ENCODE assay signal across 22 cellular contexts in the genomic region with DNA sequence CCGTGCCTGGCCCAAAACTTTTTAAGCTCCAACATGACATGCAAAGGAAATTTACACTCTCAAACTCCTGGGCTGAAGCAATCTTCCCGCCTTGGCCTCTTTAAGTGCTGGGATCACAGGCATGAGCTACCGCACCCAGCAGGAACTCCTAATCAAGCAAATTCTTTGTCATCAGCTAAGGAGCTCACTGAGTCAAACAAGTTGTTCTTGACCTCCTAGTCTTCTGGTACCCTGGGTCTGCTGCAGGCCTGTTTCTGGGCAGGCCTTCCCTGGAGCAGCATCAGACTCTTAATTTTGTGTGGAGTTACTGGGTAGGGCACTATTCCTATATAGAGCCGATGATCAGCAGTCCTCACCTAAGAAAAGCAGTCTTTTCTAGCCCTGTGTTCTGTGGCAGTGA.
"Had no signal": no experiment of that assay in that cellular context is flagged by ENCODE, and none has a peak within 500 bp of the region (broad histone marks: within the 10 kb centered on the region; RNA-seq: fewer than 3 reads in every experiment).

No MANE protein-coding gene starts in this region.

- H3K27ac ChIP-seq: brain microvascular endothelial cell, colonic mucosa, foreskin keratinocyte had no signal

- H3K27ac Mint-ChIP-seq: activated CD4-positive, alpha-beta memory T cell treated with anti-CD3 and anti-CD28 coated beads, Interleukin-2, amount 10 ng/mL, durations not matched to agents 7 days and 5 days; activated CD8-positive, alpha-beta memory T cell treated with anti-CD3 and anti-CD28 coated beads, Interleukin-2, amount 10 ng/mL, durations not matched to agents 7 days and 5 days; activated naive CD4-positive, alpha-beta T cell treated with anti-CD3 and anti-CD28 coated beads for 36 hours; activated naive CD8-positive, alpha-beta T cell treated with anti-CD3 and anti-CD28 coated beads, Interleukin-2, amount 50 U/mL, for 24 hours; naive thymus-derived CD4-positive, alpha-beta T cell; T-cell had no signal

- H3K27me3 ChIP-seq: brain microvascular endothelial cell, colonic mucosa, foreskin keratinocyte, transverse colon had no signal

- H3K36me3 ChIP-seq: brain microvascular endothelial cell, colonic mucosa, transverse colon had no signal

- H3K9me3 Mint-ChIP-seq: activated naive CD8-positive, alpha-beta T cell treated with anti-CD3 and anti-CD28 coated beads, Interleukin-2, amount 50 U/mL, for 24 hours had no signal

- H3K27me3 Mint-ChIP-seq: activated CD4-positive, alpha-beta memory T cell treated with anti-CD3 and anti-CD28 coated beads, Interleukin-2, amount 10 ng/mL, durations not matched to agents 7 days and 5 days; activated CD8-positive, alpha-beta memory T cell treated with anti-CD3 and anti-CD28 coated beads, Interleukin-2, amount 10 ng/mL, durations not matched to agents 7 days and 5 days; activated naive CD8-positive, alpha-beta T cell treated with anti-CD3 and anti-CD28 coated beads, Interleukin-2, amount 50 U/mL, for 24 hours; central memory CD8-positive, alpha-beta T cell; naive thymus-derived CD4-positive, alpha-beta T cell; T-cell had no signal

- DNase-seq: activated CD4-positive, alpha-beta memory T cell treated with anti-CD3 and anti-CD28 coated beads, Interleukin-2, amount 10 ng/mL, durations not matched to agents 7 days and 5 days; activated CD4-positive, alpha-beta T cell treated with anti-CD3 and anti-CD28 coated beads for 48 hours; activated CD4-positive, CD25-positive, alpha-beta regulatory T cell; activated CD8-positive, alpha-beta memory T cell treated with anti-CD3 and anti-CD28 coated beads, Interleukin-2, amount 10 ng/mL, durations not matched to agents 7 days and 5 days; activated naive CD4-positive, alpha-beta T cell treated with anti-CD3 and anti-CD28 coated beads for 36 hours; activated naive CD8-positive, alpha-beta T cell treated with anti-CD3 and anti-CD28 coated beads, Interleukin-2, amount 50 U/mL, for 24 hours; anterior cingulate cortex; brain microvascular endothelial cell; colonic mucosa; effector CD4-positive, alpha-beta T cell; foreskin keratinocyte; glutamatergic neuron; hypothalamus; islet precursor cell; naive thymus-derived CD4-positive, alpha-beta T cell; stimulated activated CD4-positive, alpha-beta T cell treated with anti-CD3 and anti-CD28 coated beads, Interleukin-12 subunit alpha, Interleukin-12 subunit beta, amount 100 ng/mL, for 4 hours; stimulated activated CD4-positive, alpha-beta T cell treated with anti-CD3 and anti-CD28 coated beads, Interleukin-2, amount 100 ng/mL, for 24 hours; stimulated activated naive CD8-positive, alpha-beta T cell treated with anti-CD3 and anti-CD28 coated beads, Interleukin-15, Interleukin-2, amounts not matched to agents 100 U/mL and 50 U/mL, for 24 hours; T-cell; transverse colon had no signal

- H3K9me3 ChIP-seq: colonic mucosa, transverse colon had no signal

- H3K4me3 ChIP-seq: colonic mucosa, transverse colon had no signal

- H3K4me1 Mint-ChIP-seq: activated CD4-positive, alpha-beta memory T cell treated with anti-CD3 and anti-CD28 coated beads, Interleukin-2, amount 10 ng/mL, durations not matched to agents 7 days and 5 days; activated CD8-positive, alpha-beta memory T cell treated with anti-CD3 and anti-CD28 coated beads, Interleukin-2, amount 10 ng/mL, durations not matched to agents 7 days and 5 days; activated naive CD8-positive, alpha-beta T cell treated with anti-CD3 and anti-CD28 coated beads, Interleukin-2, amount 50 U/mL, for 24 hours; central memory CD8-positive, alpha-beta T cell; naive thymus-derived CD4-positive, alpha-beta T cell; T-cell had no signal

- ATAC-seq: activated CD8-positive, alpha-beta memory T cell treated with anti-CD3 and anti-CD28 coated beads, Interleukin-2, amount 10 ng/mL, durations not matched to agents 7 days and 5 days; activated naive CD8-positive, alpha-beta T cell treated with anti-CD3 and anti-CD28 coated beads, Interleukin-2, amount 50 U/mL, for 24 hours; foreskin keratinocyte; naive thymus-derived CD4-positive, alpha-beta T cell; SK-N-SH treated with all-trans-retinoic acid at 6 μM for 48 hours; stimulated activated naive CD8-positive, alpha-beta T cell treated with anti-CD3 and anti-CD28 coated beads, Interleukin-15, Interleukin-2, amounts not matched to agents 100 U/mL and 50 U/mL, for 24 hours; T-cell had no signal

- H3K4me1 ChIP-seq: colonic mucosa, foreskin keratinocyte had no signal

- H3K4me3 Mint-ChIP-seq: activated CD4-positive, alpha-beta memory T cell treated with anti-CD3 and anti-CD28 coated beads, Interleukin-2, amount 10 ng/mL, durations not matched to agents 7 days and 5 days; activated CD8-positive, alpha-beta memory T cell treated with anti-CD3 and anti-CD28 coated beads, Interleukin-2, amount 10 ng/mL, durations not matched to agents 7 days and 5 days; activated naive CD4-positive, alpha-beta T cell treated with anti-CD3 and anti-CD28 coated beads for 36 hours; activated naive CD8-positive, alpha-beta T cell treated with anti-CD3 and anti-CD28 coated beads, Interleukin-2, amount 50 U/mL, for 24 hours; central memory CD8-positive, alpha-beta T cell; naive thymus-derived CD4-positive, alpha-beta T cell; T-cell had no signal
